In genomic region chr10:102419561-102420442, GRCh38 we compare ENCODE assay signal across 8 cellular contexts. TPM values are rescaled to one million over a fixed set of nuclear protein-coding genes. Genes with fewer than 3 reads are reported as not detected.
DNase-seq lines count a peak whose midpoint lies in the region; ATAC-seq, FAIRE-seq and TF ChIP-seq lines count a peak whose summit lies in the region.

No MANE protein-coding gene starts in this region.

- peaks cover 2% of the 10 kb centered on the region; the same call in 1 of the 2 replicates for H4K20me1 ChIP-seq in GM12878 (ENCODE audit: control insufficient read depth, insufficient read depth)
- H4K20me1 ChIP-seq in smooth muscle cell (ENCODE audit: low read depth): peaks cover 9% of the 10 kb centered on the region

- no peaks in the 10 kb centered on the region; a peak in 1 of 4 replicates for H3K27me3 ChIP-seq in GM12878 (replicated peaks in 1 of 2; ENCODE audit: control insufficient read depth in 2 of 2, insufficient read depth in 2 of 2, low read length in 1 of 2)
- H3K27me3 ChIP-seq in smooth muscle cell (ENCODE audit: low read depth): peaks cover 23% of the 10 kb centered on the region

- H3K27ac ChIP-seq in GM12878 (ENCODE audit: control insufficient read depth, insufficient read depth) (peak overlapping the region; percentile 85), smooth muscle cell (ENCODE audit: low read depth) (peak overlapping the region; percentile 58)

- TF ChIP-seq POLR2A in NB4 (IDR thresholded peaks at IDR 0.05; ENCODE audit: extremely low read depth, insufficient read length) (no peak), GM12878 (IDR thresholded peaks at IDR 0.05; ENCODE audit: low read depth, low read length) (no peak)

- no peak for TF ChIP-seq RAD21 in GM12878 (IDR thresholded peaks at IDR 0.05; ENCODE audit: insufficient read depth, low read depth, low read length)

- peak overlapping the region; percentile 78 for H3K9ac ChIP-seq in GM12878 (ENCODE audit: control insufficient read depth, insufficient read depth, low read length)
- H3K9ac ChIP-seq in smooth muscle cell (ENCODE audit: low read depth): no peak overlapping the region

- intact Hi-C loops in GM12878 (cut with micrococcal nuclease; ENCODE audit: unreplicated experiment): no loop called here

- peaks cover 6% of the 10 kb centered on the region for H3K36me3 Mint-ChIP-seq in T-helper 1 cell treated with Interleukin-12 subunit alpha and Interleukin-12 subunit beta and Interleukin-4 antibody, amounts not matched to agents 30 μg/mL and 1 μg/mL, for 36 hours (ENCODE audit: low read depth)

- H3K36me3 ChIP-seq in GM12878 (ENCODE audit: control insufficient read depth in 2 of 2, insufficient read depth in 2 of 2, low read length in 1 of 2) (peaks cover 0 to 5% of the 10 kb centered on the region in 2 experiments; a peak in 2 of 4 replicates), smooth muscle cell (ENCODE audit: low read depth) (no peaks in the 10 kb centered on the region)

- no peak for ATAC-seq in GM12878
- ATAC-seq in GM19324 (IDR thresholded peaks at IDR 0.05; ENCODE audit: low FRiP score, unreplicated experiment): no peak

- peaks cover 26% of the 10 kb centered on the region for H3K4me1 Mint-ChIP-seq in T-helper 1 cell treated with Interleukin-12 subunit alpha and Interleukin-12 subunit beta and Interleukin-4 antibody, amounts not matched to agents 30 μg/mL and 1 μg/mL, for 36 hours (ENCODE audit: low read depth)

- TF ChIP-seq EP300 in GM12878 (IDR thresholded peaks at IDR 0.05; ENCODE audit: borderline replicate concordance in 1 of 2, control insufficient read depth in 1 of 2, low read depth in 2 of 2, low read length in 2 of 2): no peak

- CTCF ChIA-PET in GM12878 (lab: Yijun Ruan, JAX): interaction anchor here (0.7 to 5.6 kb wide), 10 partner anchors 10 to 189 kb away, joined by 3 to 90 read pairs (median 14); partner anchors contain the start of genes C10orf95, CUEDC2 and NFKB2

- peak; percentile 44 for FAIRE-seq in GM12878 (lab: Jason Lieb, UNC)

- H2AFZ ChIP-seq in GM12878 (ENCODE audit: control insufficient read depth, low read depth, low read length) (peak overlapping the region; percentile 100), smooth muscle cell (ENCODE audit: low read depth) (peak overlapping the region; percentile 97)

- H3K27me3 Mint-ChIP-seq in T-helper 1 cell treated with Interleukin-12 subunit alpha and Interleukin-12 subunit beta and Interleukin-4 antibody, amounts not matched to agents 30 μg/mL and 1 μg/mL, for 36 hours (ENCODE audit: low read depth): peaks cover 24% of the 10 kb centered on the region

- no TSS peak for BruUV-seq in GM12878 (replicated peaks; lab: Mats Ljungman, UMichigan)

- peaks cover 11% of the 10 kb centered on the region for H3F3A ChIP-seq in smooth muscle cell (ENCODE audit: low read depth)

- H3K9me3 ChIP-seq in GM12878 (replicated peaks; ENCODE audit: control insufficient read depth, insufficient read depth, low read length) (no peaks in the 10 kb centered on the region), iPS-18c (ENCODE audit: control insufficient read depth, insufficient read depth, low read length) (no peaks in the 10 kb centered on the region), smooth muscle cell (replicated peaks; ENCODE audit: low read depth) (no peaks in the 10 kb centered on the region)

- H3K27ac Mint-ChIP-seq in T-helper 1 cell treated with Interleukin-12 subunit alpha and Interleukin-12 subunit beta and Interleukin-4 antibody, amounts not matched to agents 30 μg/mL and 1 μg/mL, for 36 hours: no peak overlapping the region

- 1% methylated on average over 34 of the region's 57 CpGs for WGBS in GM12878 (ENCODE audit: insufficient coverage, insufficient replicate concordance, low lambda C conversion rate, missing lambda C conversion rate)
- 1% methylated on average over 38 of the region's 57 CpGs for whole genome bisulfite sequencing in smooth muscle cell (ENCODE audit: low lambda C conversion rate)

- POLR2A ChIA-PET in GM12878 (lab: Charles Lee): interaction anchor here (0.8 to 4.9 kb wide), 7 partner anchors 10 to 41 kb away, joined by 3 to 35 read pairs (median 12); partner anchors contain the start of genes C10orf95, CUEDC2 and NFKB2

- peak overlapping the region; percentile 95 for H3K4me2 ChIP-seq in GM12878 (ENCODE audit: control insufficient read depth, insufficient read depth)
- peak overlapping the region; percentile 98 for H3K4me2 ChIP-seq in smooth muscle cell

- SMC1A ChIA-PET in GM12878 (lab: Charles Lee; ENCODE audit: uncharacterized antibody, unreplicated experiment): interaction anchor here (0.8 to 4.2 kb wide), 8 partner anchors 8 to 41 kb away, joined by 3 to 42 read pairs (median 4); partner anchors contain the start of genes CUEDC2 and NFKB2

- H3K4me3 Mint-ChIP-seq in T-helper 1 cell treated with Interleukin-12 subunit alpha and Interleukin-12 subunit beta and Interleukin-4 antibody, amounts not matched to agents 30 μg/mL and 1 μg/mL, for 36 hours: peak overlapping the region; percentile 99

- H3K79me2 ChIP-seq in GM12878 (ENCODE audit: control insufficient read depth, insufficient read depth, low read length) (peaks cover 7% of the 10 kb centered on the region), smooth muscle cell (ENCODE audit: low read depth) (peaks cover 5% of the 10 kb centered on the region)

- RAD21 ChIA-PET in GM12878 (lab: Charles Lee; ENCODE audit: unreplicated experiment): interaction anchor here (0.8 to 3.8 kb wide), 10 partner anchors 12 to 190 kb away, joined by 3 to 24 read pairs (median 8); partner anchors contain the start of gene CUEDC2

- no peaks in the 10 kb centered on the region for H3K9me3 Mint-ChIP-seq in T-helper 1 cell treated with Interleukin-12 subunit alpha and Interleukin-12 subunit beta and Interleukin-4 antibody, amounts not matched to agents 30 μg/mL and 1 μg/mL, for 36 hours

- in situ Hi-C loops in GM12878 (cut with MboI): no loop called here

- TF ChIP-seq CTCF in NB4 (IDR thresholded peaks at IDR 0.05; ENCODE audit: low read depth, low read length) (no peak), GM12878 (IDR thresholded peaks at IDR 0.05 in 2 of 3, conservative IDR thresholded peaks at IDR 0.05 in 1 of 3; ENCODE audit: control insufficient read depth in 2 of 3, extremely low read depth in 1 of 3, insufficient read depth in 1 of 3, low read depth in 3 of 3, low read length in 3 of 3) (no peak), smooth muscle cell (IDR thresholded peaks at IDR 0.05; ENCODE audit: borderline replicate concordance, insufficient read depth, poor library complexity, severe bottlenecking) (no peak)

- DNase-seq in ELF-1 (ENCODE audit: low read depth, low spot score): peak; percentile 82
- peak; percentile 66 for DNase-seq in NB4 (ENCODE audit: low read depth)
- DNase-seq in GM12878 (ENCODE audit: low read depth, low spot score): no peak
- DNase-seq in smooth muscle cell (lab: John Stamatoyannopoulos, UW; ENCODE audit: unreplicated experiment): peak; percentile 39
- no peak for DNase-seq in GF-D8 (lab: John Stamatoyannopoulos, UW)

- H3K4me3 ChIP-seq in NB4 (ENCODE audit: low read depth, low read length): peak overlapping the region; percentile 88
- peak overlapping the region; percentile 98 for H3K4me3 ChIP-seq in GM12878
- H3K4me3 ChIP-seq in iPS-18c (ENCODE audit: insufficient read depth, low read depth, low read length): peak overlapping the region; percentile 64
- peak overlapping the region; percentile 86 for H3K4me3 ChIP-seq in smooth muscle cell

- H3K4me1 ChIP-seq in GM12878 (ENCODE audit: control insufficient read depth, insufficient read depth, low read length) (peaks cover 18% of the 10 kb centered on the region), smooth muscle cell (ENCODE audit: low read depth) (peaks cover 24% of the 10 kb centered on the region)

RNA-seq across cellular contexts. Expression of gene FBXL15, which starts 0.8 kb away (rescaled TPM):
- 2.2 TPM in 2 replicates for total RNA-seq in GM12878 (2013; cell fraction: nucleolus; rRNA removed)
- total RNA-seq in GM12878 (2014; rRNA removed) (13.8 and 14.4 TPM in 2 replicates), GM12878 (2014; rRNA removed; fragmentation: Illumina TruSeq; extraction: Trizol) (1.8 and 1.9 TPM in 2 replicates), GM12878 (2021) (13.5 and 14.7 TPM in 2 replicates), smooth muscle cell (8.2 and 14.1 TPM in 2 replicates)
- polyA plus RNA-seq in GM12878 (2011; ENCODE audit: low read depth): 2.1 TPM
- polyA plus RNA-seq in GM12878 (2011; rRNA removed) (1.3 and 3.1 TPM in 2 replicates), GM12878 (2014; fragmentation: Illumina TruSeq; extraction: Trizol) (0.11 and 0.54 TPM in 2 replicates), GM12878 (2014; fragmentation: Nextera tagmentation; extraction: Ambion mirVana) (under 1 TPM; 0.13 to 0.66 TPM), GM12878 (2014; rRNA removed) (12.6 and 15.3 TPM in 2 replicates), GM12878 (2016; fragmentation: Nextera tagmentation; extraction: Ambion mirVana) (10 to 100 TPM; 19.5 to 21.3 TPM), smooth muscle cell (27.9 and 29.0 TPM in 2 replicates)
- polyA plus RNA-seq in GM12878 (2011; cell fraction: cytosol; rRNA removed): 9.5 and 16.7 TPM in 2 replicates
- 24.6 and 34.7 TPM in 2 replicates for polyA plus RNA-seq in GM12878 (2011; cell fraction: nucleus; rRNA removed)
- 5.9 and 7.7 TPM in 2 replicates for polyA plus RNA-seq in GM12878 (2012)
- polyA minus RNA-seq in GM12878 (2011; rRNA and poly(A)+ RNA removed): 0.73 and 1.8 TPM in 2 replicates
- polyA minus RNA-seq in GM12878 (2011; cell fraction: cytosol; rRNA and poly(A)+ RNA removed): 2.9 TPM in 2 replicates
- 3.0 and 3.5 TPM in 2 replicates for polyA minus RNA-seq in GM12878 (2011; cell fraction: nucleus; rRNA and poly(A)+ RNA removed)

RNA-seq across cellular contexts. Expression of gene PSD, which starts 1.2 kb away (rescaled TPM):
- total RNA-seq in GM12878 (2013; cell fraction: nucleolus; rRNA removed): 0.83 and 1.1 TPM in 2 replicates
- total RNA-seq in GM12878 (2014; rRNA removed) (0.11 and 0.27 TPM in 2 replicates), GM12878 (2014; rRNA removed; fragmentation: Illumina TruSeq; extraction: Trizol) (0.09 and 0.18 TPM in 2 replicates), GM12878 (2021) (0.16 and 0.56 TPM in 2 replicates), smooth muscle cell (4.1 and 29.1 TPM in 2 replicates)
- 0.41 TPM for polyA plus RNA-seq in GM12878 (2011; ENCODE audit: low read depth)
- polyA plus RNA-seq in GM12878 (2011; rRNA removed) (0.41 and 0.55 TPM in 2 replicates), GM12878 (2014; fragmentation: Illumina TruSeq; extraction: Trizol) (0.16 TPM in 1 of 2 replicates, not detected in the other), GM12878 (2014; fragmentation: Nextera tagmentation; extraction: Ambion mirVana) (not detected), GM12878 (2014; rRNA removed) (0.25 and 0.77 TPM in 2 replicates), GM12878 (2016; fragmentation: Nextera tagmentation; extraction: Ambion mirVana) (1 to 10 TPM; 1.7 to 2.0 TPM), smooth muscle cell (31.6 and 33.5 TPM in 2 replicates)
- polyA plus RNA-seq in GM12878 (2011; cell fraction: cytosol; rRNA removed): 0.43 and 0.57 TPM in 2 replicates
- 3.5 and 3.8 TPM in 2 replicates for polyA plus RNA-seq in GM12878 (2011; cell fraction: nucleus; rRNA removed)
- polyA plus RNA-seq in GM12878 (2012): 2.1 and 2.8 TPM in 2 replicates
- 0.93 and 0.95 TPM in 2 replicates for polyA minus RNA-seq in GM12878 (2011; rRNA and poly(A)+ RNA removed)
- polyA minus RNA-seq in GM12878 (2011; cell fraction: cytosol; rRNA and poly(A)+ RNA removed): not detected in 2 replicates
- 1.1 TPM in 2 replicates for polyA minus RNA-seq in GM12878 (2011; cell fraction: nucleus; rRNA and poly(A)+ RNA removed)

RNA-seq across cellular contexts. Expression of gene CUEDC2, which starts 12.6 kb away (rescaled TPM):
- 12.4 and 13.3 TPM in 2 replicates for total RNA-seq in GM12878 (2013; cell fraction: nucleolus; rRNA removed)
- total RNA-seq in GM12878 (2014; rRNA removed) (66.5 and 67.6 TPM in 2 replicates), GM12878 (2014; rRNA removed; fragmentation: Illumina TruSeq; extraction: Trizol) (47.8 and 49.6 TPM in 2 replicates), GM12878 (2021) (82.5 and 85.5 TPM in 2 replicates), smooth muscle cell (24.7 and 40.9 TPM in 2 replicates)
- 23.2 TPM for polyA plus RNA-seq in GM12878 (2011; ENCODE audit: low read depth)
- polyA plus RNA-seq in GM12878 (2011; rRNA removed) (21.7 and 31.5 TPM in 2 replicates), GM12878 (2014; fragmentation: Illumina TruSeq; extraction: Trizol) (34.4 and 84.2 TPM in 2 replicates), GM12878 (2014; fragmentation: Nextera tagmentation; extraction: Ambion mirVana) (10 to 100 TPM; 20.4 to 45.2 TPM), GM12878 (2014; rRNA removed) (75.9 and 88.0 TPM in 2 replicates), GM12878 (2016; fragmentation: Nextera tagmentation; extraction: Ambion mirVana) (100 to 1,000 TPM; 116 to 121 TPM), smooth muscle cell (111 and 112 TPM in 2 replicates)
- polyA plus RNA-seq in GM12878 (2011; cell fraction: cytosol; rRNA removed): 88.8 and 91.7 TPM in 2 replicates
- 81.7 and 82.8 TPM in 2 replicates for polyA plus RNA-seq in GM12878 (2011; cell fraction: nucleus; rRNA removed)
- polyA plus RNA-seq in GM12878 (2012): 53.7 and 56.5 TPM in 2 replicates
- 8.9 and 26.7 TPM in 2 replicates for polyA minus RNA-seq in GM12878 (2011; rRNA and poly(A)+ RNA removed)
- 10.2 and 11.4 TPM in 2 replicates for polyA minus RNA-seq in GM12878 (2011; cell fraction: cytosol; rRNA and poly(A)+ RNA removed)
- polyA minus RNA-seq in GM12878 (2011; cell fraction: nucleus; rRNA and poly(A)+ RNA removed): 7.9 and 8.4 TPM in 2 replicates

RNA-seq across cellular contexts. Expression of gene NFKB2, which starts 24.3 kb away (rescaled TPM):
- 150 and 171 TPM in 2 replicates for total RNA-seq in GM12878 (2013; cell fraction: nucleolus; rRNA removed)
- total RNA-seq in GM12878 (2014; rRNA removed) (108 and 111 TPM in 2 replicates), GM12878 (2014; rRNA removed; fragmentation: Illumina TruSeq; extraction: Trizol) (42.4 and 43.7 TPM in 2 replicates), GM12878 (2021) (144 and 145 TPM in 2 replicates), smooth muscle cell (32.6 and 35.9 TPM in 2 replicates)
- 33.4 TPM for polyA plus RNA-seq in GM12878 (2011; ENCODE audit: low read depth)
- polyA plus RNA-seq in GM12878 (2011; rRNA removed) (62.4 and 113 TPM in 2 replicates), GM12878 (2014; fragmentation: Illumina TruSeq; extraction: Trizol) (49.9 and 56.4 TPM in 2 replicates), GM12878 (2014; fragmentation: Nextera tagmentation; extraction: Ambion mirVana) (1 to 10 TPM in 1 of 2 experiments, under 1 TPM in 1; 0.56 to 1.3 TPM), GM12878 (2014; rRNA removed) (109 and 119 TPM in 2 replicates), GM12878 (2016; fragmentation: Nextera tagmentation; extraction: Ambion mirVana) (10 to 100 TPM; 31.4 to 32.0 TPM), smooth muscle cell (38.1 and 44.3 TPM in 2 replicates)
- 110 and 124 TPM in 2 replicates for polyA plus RNA-seq in GM12878 (2011; cell fraction: cytosol; rRNA removed)
- polyA plus RNA-seq in GM12878 (2011; cell fraction: nucleus; rRNA removed): 571 and 613 TPM in 2 replicates
- polyA plus RNA-seq in GM12878 (2012): 106 and 129 TPM in 2 replicates
- polyA minus RNA-seq in GM12878 (2011; rRNA and poly(A)+ RNA removed): 60.3 and 69.0 TPM in 2 replicates
- 39.0 and 44.4 TPM in 2 replicates for polyA minus RNA-seq in GM12878 (2011; cell fraction: cytosol; rRNA and poly(A)+ RNA removed)
- 74.0 and 110 TPM in 2 replicates for polyA minus RNA-seq in GM12878 (2011; cell fraction: nucleus; rRNA and poly(A)+ RNA removed)

RNA-seq across cellular contexts. Expression of gene C10orf95, which starts 31.5 kb away (rescaled TPM):
- 0.69 and 0.98 TPM in 2 replicates for total RNA-seq in GM12878 (2013; cell fraction: nucleolus; rRNA removed)
- total RNA-seq in GM12878 (2014; rRNA removed): 0.60 and 1.1 TPM in 2 replicates
- total RNA-seq in GM12878 (2014; rRNA removed; fragmentation: Illumina TruSeq; extraction: Trizol): 0.09 TPM in 1 of 2 replicates, not detected in the other
- 0.19 and 0.33 TPM in 2 replicates for total RNA-seq in GM12878 (2021)
- not detected for polyA plus RNA-seq in GM12878 (2011; ENCODE audit: low read depth)
- 0.06 and 0.11 TPM in 2 replicates for polyA plus RNA-seq in GM12878 (2011; rRNA removed)
- 0.31 and 0.35 TPM in 2 replicates for polyA plus RNA-seq in GM12878 (2011; cell fraction: cytosol; rRNA removed)
- 0.36 and 0.92 TPM in 2 replicates for polyA plus RNA-seq in GM12878 (2011; cell fraction: nucleus; rRNA removed)
- polyA plus RNA-seq in GM12878 (2012): 0.76 and 1.3 TPM in 2 replicates
- 0.29 TPM in 2 replicates for polyA plus RNA-seq in GM12878 (2014; fragmentation: Illumina TruSeq; extraction: Trizol)
- under 1 TPM; 0.06 to 0.07 TPM for polyA plus RNA-seq in GM12878 (2014; fragmentation: Nextera tagmentation; extraction: Ambion mirVana)
- 0.49 and 0.65 TPM in 2 replicates for polyA plus RNA-seq in GM12878 (2014; rRNA removed)
- under 1 TPM; 0.34 to 0.63 TPM for polyA plus RNA-seq in GM12878 (2016; fragmentation: Nextera tagmentation; extraction: Ambion mirVana)
- 0.80 and 2.3 TPM in 2 replicates for polyA minus RNA-seq in GM12878 (2011; rRNA and poly(A)+ RNA removed)
- 1.1 TPM in 1 of 2 replicates, not detected in the other for polyA minus RNA-seq in GM12878 (2011; cell fraction: cytosol; rRNA and poly(A)+ RNA removed)
- 2.2 and 4.5 TPM in 2 replicates for polyA minus RNA-seq in GM12878 (2011; cell fraction: nucleus; rRNA and poly(A)+ RNA removed)
- 0.09 TPM in 1 of 2 replicates, not detected in the other for total RNA-seq in smooth muscle cell
- polyA plus RNA-seq in smooth muscle cell: 0.62 and 0.80 TPM in 2 replicates

Comparison
In these comparisons a context has a peak if more than half of its experiments do, and no peak if none do; other contexts are left out.
1. DNase-seq: peak in ELF-1 (single experiment), NB4 (single experiment) and smooth muscle cell (single experiment); none in GM12878 (single experiment) and GF-D8 (single experiment).
2. Peak in every context shown above with its lines, with median percentiles within 50 percentile points of each other: H3K4me3 ChIP-seq.